Comparison of ENCODE assay signal across 1 cellular context in genomic region chr1:63773815-63774616, GRCh38.
TF ChIP-seq lines count a peak whose summit lies in the region.

Gene ROR1 (plus strand): TSS chr1:63774017.

TF ChIP-seq in HepG2, 621 proteins besides CTCF, POLR2A, EP300 and RAD21 (continued from another document and continues in another):
- TF ChIP-seq MEIS2 (CRISPR knock-in tag; IDR thresholded peaks at IDR 0.05) (no peak), ZNF143 (CRISPR knock-in tag; IDR thresholded peaks at IDR 0.05) (no peak), ZNF207 (IDR thresholded peaks at IDR 0.05; ENCODE audit: borderline replicate concordance) (no peak), ZNF225 (CRISPR knock-in tag; IDR thresholded peaks at IDR 0.05) (peak; percentile 47; the same call in 1 of the 2 replicates), SP1 (IDR thresholded peaks at IDR 0.05) (no peak), SP1 (CRISPR knock-in tag; IDR thresholded peaks at IDR 0.05) (no peak), PRMT3 (CRISPR knock-in tag; IDR thresholded peaks at IDR 0.05; ENCODE audit: borderline replicate concordance, low read depth) (no peak), ZNF782 (CRISPR knock-in tag; IDR thresholded peaks at IDR 0.05; ENCODE audit: borderline replicate concordance) (peak; percentile 64), MLX (CRISPR knock-in tag; IDR thresholded peaks at IDR 0.05) (no peak), ZNF775 (CRISPR knock-in tag; IDR thresholded peaks at IDR 0.05; ENCODE audit: borderline replicate concordance) (0 out of 2 replicates have a peak, but pooled peaks have one; percentile 22), YEATS2 (CRISPR knock-in tag; IDR thresholded peaks at IDR 0.05; ENCODE audit: borderline replicate concordance) (no peak), DDIT3 (CRISPR knock-in tag; IDR thresholded peaks at IDR 0.05) (no peak), CREM (IDR thresholded peaks at IDR 0.05) (no peak), CREM (CRISPR knock-in tag; IDR thresholded peaks at IDR 0.05) (no peak), BORCS8-MEF2B (CRISPR knock-in tag; IDR thresholded peaks at IDR 0.05) (peak; percentile 67), TEAD3 (CRISPR knock-in tag; optimal IDR thresholded peaks at IDR 0.05; ENCODE audit: borderline replicate concordance) (peak; percentile 31), ZNF7 (CRISPR knock-in tag; IDR thresholded peaks at IDR 0.05) (no peak), ZNF12 (CRISPR knock-in tag; IDR thresholded peaks at IDR 0.05) (no peak), ZNF574 (CRISPR knock-in tag; IDR thresholded peaks at IDR 0.05) (0 out of 2 replicates have a peak, but pooled peaks have one; percentile 38), ZNF660 (CRISPR knock-in tag; IDR thresholded peaks at IDR 0.05; ENCODE audit: borderline replicate concordance, low read depth) (no peak), ZNF24 (IDR thresholded peaks at IDR 0.05) (no peak), ZNF235 (CRISPR knock-in tag; IDR thresholded peaks at IDR 0.05; ENCODE audit: borderline replicate concordance) (peak; percentile 34; the same call in 1 of the 2 replicates), ZNF326 (CRISPR knock-in tag; IDR thresholded peaks at IDR 0.05; ENCODE audit: borderline replicate concordance) (no peak), SP5 (CRISPR knock-in tag; IDR thresholded peaks at IDR 0.05; ENCODE audit: borderline replicate concordance, low read depth) (no peak), SMAD1 (CRISPR knock-in tag; IDR thresholded peaks at IDR 0.05; ENCODE audit: borderline replicate concordance, low read depth) (no peak; the same call in 1 of the 2 replicates), SIX4 (CRISPR knock-in tag; IDR thresholded peaks at IDR 0.05) (no peak), GATAD2A (CRISPR knock-in tag; IDR thresholded peaks at IDR 0.05) (no peak; the same call in 1 of the 2 replicates), SALL2 (CRISPR knock-in tag; IDR thresholded peaks at IDR 0.05) (no peak), DMTF1 (CRISPR knock-in tag; IDR thresholded peaks at IDR 0.05) (no peak), THAP7 (CRISPR knock-in tag; IDR thresholded peaks at IDR 0.05) (peak; percentile 66; the same call in 1 of the 2 replicates), ZNF773 (CRISPR knock-in tag; IDR thresholded peaks at IDR 0.05; ENCODE audit: borderline replicate concordance) (no peak), ZNF121 (CRISPR knock-in tag; IDR thresholded peaks at IDR 0.05) (no peak), THAP9 (CRISPR knock-in tag; IDR thresholded peaks at IDR 0.05; ENCODE audit: borderline replicate concordance) (no peak), ZNF850 (CRISPR knock-in tag; conservative IDR thresholded peaks at IDR 0.05) (no peak), ZNF781 (CRISPR knock-in tag; IDR thresholded peaks at IDR 0.05; ENCODE audit: borderline replicate concordance, not compliant biosample characterization) (peak; percentile 55)
- TF ChIP-seq, protein P1, sequence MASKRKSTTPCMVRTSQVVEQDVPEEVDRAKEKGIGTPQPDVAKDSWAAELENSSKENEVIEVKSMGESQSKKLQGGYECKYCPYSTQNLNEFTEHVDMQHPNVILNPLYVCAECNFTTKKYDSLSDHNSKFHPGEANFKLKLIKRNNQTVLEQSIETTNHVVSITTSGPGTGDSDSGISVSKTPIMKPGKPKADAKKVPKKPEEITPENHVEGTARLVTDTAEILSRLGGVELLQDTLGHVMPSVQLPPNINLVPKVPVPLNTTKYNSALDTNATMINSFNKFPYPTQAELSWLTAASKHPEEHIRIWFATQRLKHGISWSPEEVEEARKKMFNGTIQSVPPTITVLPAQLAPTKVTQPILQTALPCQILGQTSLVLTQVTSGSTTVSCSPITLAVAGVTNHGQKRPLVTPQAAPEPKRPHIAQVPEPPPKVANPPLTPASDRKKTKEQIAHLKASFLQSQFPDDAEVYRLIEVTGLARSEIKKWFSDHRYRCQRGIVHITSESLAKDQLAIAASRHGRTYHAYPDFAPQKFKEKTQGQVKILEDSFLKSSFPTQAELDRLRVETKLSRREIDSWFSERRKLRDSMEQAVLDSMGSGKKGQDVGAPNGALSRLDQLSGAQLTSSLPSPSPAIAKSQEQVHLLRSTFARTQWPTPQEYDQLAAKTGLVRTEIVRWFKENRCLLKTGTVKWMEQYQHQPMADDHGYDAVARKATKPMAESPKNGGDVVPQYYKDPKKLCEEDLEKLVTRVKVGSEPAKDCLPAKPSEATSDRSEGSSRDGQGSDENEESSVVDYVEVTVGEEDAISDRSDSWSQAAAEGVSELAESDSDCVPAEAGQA (IDR thresholded peaks at IDR 0.05; ENCODE audit: low read depth): no peak
- TF ChIP-seq, protein P1 (CRISPR knock-in tag; IDR thresholded peaks at IDR 0.05; ENCODE audit: borderline replicate concordance): no peak
- TF ChIP-seq, protein P2, sequence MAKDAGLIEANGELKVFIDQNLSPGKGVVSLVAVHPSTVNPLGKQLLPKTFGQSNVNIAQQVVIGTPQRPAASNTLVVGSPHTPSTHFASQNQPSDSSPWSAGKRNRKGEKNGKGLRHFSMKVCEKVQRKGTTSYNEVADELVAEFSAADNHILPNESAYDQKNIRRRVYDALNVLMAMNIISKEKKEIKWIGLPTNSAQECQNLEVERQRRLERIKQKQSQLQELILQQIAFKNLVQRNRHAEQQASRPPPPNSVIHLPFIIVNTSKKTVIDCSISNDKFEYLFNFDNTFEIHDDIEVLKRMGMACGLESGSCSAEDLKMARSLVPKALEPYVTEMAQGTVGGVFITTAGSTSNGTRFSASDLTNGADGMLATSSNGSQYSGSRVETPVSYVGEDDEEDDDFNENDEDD (CRISPR knock-in tag; IDR thresholded peaks at IDR 0.05; ENCODE audit: borderline replicate concordance): peak; percentile 79
- TF ChIP-seq, protein P3, sequence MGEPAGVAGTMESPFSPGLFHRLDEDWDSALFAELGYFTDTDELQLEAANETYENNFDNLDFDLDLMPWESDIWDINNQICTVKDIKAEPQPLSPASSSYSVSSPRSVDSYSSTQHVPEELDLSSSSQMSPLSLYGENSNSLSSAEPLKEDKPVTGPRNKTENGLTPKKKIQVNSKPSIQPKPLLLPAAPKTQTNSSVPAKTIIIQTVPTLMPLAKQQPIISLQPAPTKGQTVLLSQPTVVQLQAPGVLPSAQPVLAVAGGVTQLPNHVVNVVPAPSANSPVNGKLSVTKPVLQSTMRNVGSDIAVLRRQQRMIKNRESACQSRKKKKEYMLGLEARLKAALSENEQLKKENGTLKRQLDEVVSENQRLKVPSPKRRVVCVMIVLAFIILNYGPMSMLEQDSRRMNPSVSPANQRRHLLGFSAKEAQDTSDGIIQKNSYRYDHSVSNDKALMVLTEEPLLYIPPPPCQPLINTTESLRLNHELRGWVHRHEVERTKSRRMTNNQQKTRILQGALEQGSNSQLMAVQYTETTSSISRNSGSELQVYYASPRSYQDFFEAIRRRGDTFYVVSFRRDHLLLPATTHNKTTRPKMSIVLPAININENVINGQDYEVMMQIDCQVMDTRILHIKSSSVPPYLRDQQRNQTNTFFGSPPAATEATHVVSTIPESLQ (CRISPR knock-in tag; conservative IDR thresholded peaks at IDR 0.05): no peak
- TF ChIP-seq, protein P4, sequence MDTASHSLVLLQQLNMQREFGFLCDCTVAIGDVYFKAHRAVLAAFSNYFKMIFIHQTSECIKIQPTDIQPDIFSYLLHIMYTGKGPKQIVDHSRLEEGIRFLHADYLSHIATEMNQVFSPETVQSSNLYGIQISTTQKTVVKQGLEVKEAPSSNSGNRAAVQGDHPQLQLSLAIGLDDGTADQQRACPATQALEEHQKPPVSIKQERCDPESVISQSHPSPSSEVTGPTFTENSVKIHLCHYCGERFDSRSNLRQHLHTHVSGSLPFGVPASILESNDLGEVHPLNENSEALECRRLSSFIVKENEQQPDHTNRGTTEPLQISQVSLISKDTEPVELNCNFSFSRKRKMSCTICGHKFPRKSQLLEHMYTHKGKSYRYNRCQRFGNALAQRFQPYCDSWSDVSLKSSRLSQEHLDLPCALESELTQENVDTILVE (CRISPR knock-in tag; IDR thresholded peaks at IDR 0.05): no peak
